ENCODE assay signal across 16 cellular contexts in genomic region chr7:70299447-70299807, GRCh38.
DNase-seq lines count a peak whose midpoint lies in the region; ATAC-seq and TF ChIP-seq lines count a peak whose summit lies in the region.
"Had no signal": no experiment of that assay in that cellular context is flagged by ENCODE, and none has a peak within 500 bp of the region (broad histone marks: within the 10 kb centered on the region; RNA-seq: fewer than 3 reads in every experiment).

No MANE protein-coding gene starts in this region.

- no peaks in the 10 kb centered on the region for H3K79me1 ChIP-seq in H9 (ENCODE audit: insufficient read depth, low read depth, low read length, poor library complexity, severe bottlenecking)

- H3K79me2 ChIP-seq in H9 (ENCODE audit: insufficient read depth, low read length) (no peaks in the 10 kb centered on the region), MM.1S (ENCODE audit: low read length) (no peaks in the 10 kb centered on the region)

- H3K9me3 Mint-ChIP-seq in H9 = peaks cover 0 to 3% of the 10 kb centered on the region in 2 experiments; a peak in 1 of 5 replicates
- H3K9me3 Mint-ChIP-seq in immature natural killer cell = no peaks in the 10 kb centered on the region
- H3K9me3 Mint-ChIP-seq: GM23338 had no signal

- no peak overlapping the region for H3K18ac ChIP-seq in H9 (ENCODE audit: insufficient read length, low read depth, low read length)

- no peaks in the 10 kb centered on the region; the same call in 1 of the 2 replicates for H3K27me3 ChIP-seq in H9 (ENCODE audit: insufficient read depth, low read length)
- no peaks in the 10 kb centered on the region for H3K27me3 ChIP-seq in MM.1S (replicated peaks; ENCODE audit: insufficient read depth, low read length)
- peaks cover 2% of the 10 kb centered on the region for H3K27me3 ChIP-seq in foreskin keratinocyte
- H3K27me3 ChIP-seq in right atrium auricular region = no peaks in the 10 kb centered on the region

- H3K14ac ChIP-seq in H9 (ENCODE audit: insufficient read depth, low read length) = no peak overlapping the region

- H3K9ac ChIP-seq in H9 (ENCODE audit: extremely low read depth, insufficient read length, low read length) (no peak overlapping the region), MM.1S (ENCODE audit: low read length) (no peak overlapping the region)

- no peaks in the 10 kb centered on the region for H3K9me3 ChIP-seq in H9 (ENCODE audit: control insufficient read depth, low read depth, low read length)
- H3K9me3 ChIP-seq in MM.1S (replicated peaks; ENCODE audit: insufficient read depth, low read length) = no peaks in the 10 kb centered on the region
- H3K9me3 ChIP-seq in right atrium auricular region = no peaks in the 10 kb centered on the region
- H3K9me3 ChIP-seq: Caco-2, HAP-1 had no signal

- no peaks in the 10 kb centered on the region; the same call in 1 of the 2 replicates for H3K27me3 Mint-ChIP-seq in H9 (ENCODE audit: low read depth)
- peaks cover 2 to 4% (median 3%) of the 10 kb centered on the region in 3 donors for H3K27me3 Mint-ChIP-seq in immature natural killer cell (ENCODE audit: low read depth in 3 of 3)
- H3K27me3 Mint-ChIP-seq: CD4-positive, alpha-beta memory T cell had no signal

- H3K4me3 ChIP-seq in MM.1S (ENCODE audit: low read length) = no peak overlapping the region
- no peak overlapping the region for H3K4me3 ChIP-seq in right atrium auricular region
- H3K4me3 ChIP-seq: GM23338, HAP-1 had no signal

- H2BK120ac ChIP-seq in H9 (ENCODE audit: low read depth, low read length, poor library complexity, severe bottlenecking) = no peak overlapping the region

- H3K23me2 ChIP-seq in H9 (ENCODE audit: insufficient read length, low read depth, low read length, poor library complexity, severe bottlenecking) = no peaks in the 10 kb centered on the region

- H3K4ac ChIP-seq in H9 (ENCODE audit: low read depth, low read length) = no peak overlapping the region

- no peaks in the 10 kb centered on the region for H3F3A ChIP-seq in MM.1S (ENCODE audit: insufficient read depth, low read length)

- H3K36me3 ChIP-seq in MM.1S (replicated peaks; ENCODE audit: insufficient read depth, low read length) (no peaks in the 10 kb centered on the region), right atrium auricular region (no peaks in the 10 kb centered on the region)
- H3K36me3 ChIP-seq: HAP-1 had no signal

- no peaks in the 10 kb centered on the region for H4K20me1 ChIP-seq in H9 (ENCODE audit: control insufficient read depth, insufficient read depth, insufficient read length)
- H4K20me1 ChIP-seq in MM.1S (ENCODE audit: insufficient read depth, low read length) = no peaks in the 10 kb centered on the region

- no peak overlapping the region for H4K8ac ChIP-seq in H9 (replicated peaks; ENCODE audit: insufficient read length, low read depth, low read length)

- no peaks in the 10 kb centered on the region for H3K9me2 ChIP-seq in MM.1S (replicated peaks; ENCODE audit: insufficient read depth, low read length)

- H2BK15ac ChIP-seq in H9 (ENCODE audit: low read depth, low read length) = no peak overlapping the region

- H3K4me1 Mint-ChIP-seq in H9 (peaks cover 0 to 2% of the 10 kb centered on the region in 2 experiments; a peak in 1 of 4 replicates), immature natural killer cell (peaks cover 32 to 36% of the 10 kb centered on the region in 2 donors)
- H3K4me1 Mint-ChIP-seq: GM23338 had no signal

- no peak overlapping the region for H2BK5ac ChIP-seq in H9 (ENCODE audit: insufficient read length, low read length)

- H2BK12ac ChIP-seq in H9 (ENCODE audit: insufficient read length, low read depth, low read length) = no peak overlapping the region

- H2AFZ ChIP-seq in H9 (ENCODE audit: low read length) (no peak overlapping the region), MM.1S (ENCODE audit: low read length) (no peak overlapping the region)
- H2AFZ ChIP-seq: GM23338 had no signal

- H2AK5ac ChIP-seq in H9 (ENCODE audit: insufficient read length, low read length) = no peak overlapping the region

- no peak overlapping the region for H3K56ac ChIP-seq in H9 (ENCODE audit: insufficient read length, low read depth, low read length)

- no peak overlapping the region for H4K91ac ChIP-seq in H9 (ENCODE audit: insufficient read length, low read depth, low read length)

- no peak overlapping the region for H2BK20ac ChIP-seq in H9 (ENCODE audit: low read depth, low read length, poor library complexity, severe bottlenecking)

- H3K4me3 Mint-ChIP-seq in H9 (no peak overlapping the region), immature natural killer cell (no peak overlapping the region)
- H3K4me3 Mint-ChIP-seq: CD4-positive, alpha-beta memory T cell; GM23338; HFFc6 had no signal

- H3K36me3 Mint-ChIP-seq in H9 (ENCODE audit: insufficient read depth in 1 of 3, low read depth in 3 of 3) = peaks cover 0 to 7% (median 0%) of the 10 kb centered on the region in 3 experiments; a peak in 1 of 7 replicates
- H3K36me3 Mint-ChIP-seq in immature natural killer cell = no peaks in the 10 kb centered on the region
- H3K36me3 Mint-ChIP-seq: CD4-positive, alpha-beta memory T cell had no signal

- peak; percentile 61 for ATAC-seq in foreskin keratinocyte
- ATAC-seq in GM18867 (IDR thresholded peaks at IDR 0.05; ENCODE audit: unreplicated experiment) = no peak
- ATAC-seq: GM23338 had no signal

- WGBS in H9 (ENCODE audit: extremely low coverage, insufficient read length, low lambda C conversion rate) = no CpG with 5 or more reads among the region's 5 CpGs

- no peak for TF ChIP-seq CTCF in H9 (conservative IDR thresholded peaks at IDR 0.05)
- no peak for TF ChIP-seq CTCF in MM.1S (IDR thresholded peaks at IDR 0.05; ENCODE audit: low read length)
- no peak for TF ChIP-seq CTCF in foreskin keratinocyte (conservative IDR thresholded peaks at IDR 0.05)
- TF ChIP-seq CTCF in right atrium auricular region (IDR thresholded peaks at IDR 0.05) = no peak

- H3K27ac ChIP-seq in H9 (ENCODE audit: insufficient read length, low read depth, low read length) = no peak overlapping the region
- H3K27ac ChIP-seq in MM.1S (ENCODE audit: low read length) = 0 out of 2 replicates have a peak overlapping the region, but pooled peaks have one; percentile 12
- no peak overlapping the region for H3K27ac ChIP-seq in foreskin keratinocyte
- no peak overlapping the region for H3K27ac ChIP-seq in right atrium auricular region

- H3K4me2 ChIP-seq in H9 (ENCODE audit: insufficient read depth, insufficient read length, low read length) (no peak overlapping the region), MM.1S (ENCODE audit: low read depth, low read length) (peak overlapping the region; percentile 34; the same call in 1 of the 2 replicates)
- H3K4me2 ChIP-seq: GM23338 had no signal

- H4K5ac ChIP-seq in H9 (ENCODE audit: insufficient read length, low read depth, low read length) = no peak overlapping the region

- no peak for DNase-seq in H9
- peak; percentile 41 for DNase-seq in MM.1S
- DNase-seq in foreskin keratinocyte = no peak
- DNase-seq in immature natural killer cell = no peak
- no peak for DNase-seq in right atrium auricular region (ENCODE audit: low spot score)
- DNase-seq in superior temporal gyrus (ENCODE audit: extremely low spot score) = no peak
- DNase-seq: C1 segment of cervical spinal cord; Caco-2; CD4-positive, alpha-beta memory T cell; DMS79; EL; GDM1; HFFc6 had no signal

- H3K23ac ChIP-seq in H9 (ENCODE audit: insufficient read length, low read depth, low read length) = peak overlapping the region; percentile 53

- H3K4me1 ChIP-seq in H9 (ENCODE audit: insufficient read depth, low read length) (no peaks in the 10 kb centered on the region), MM.1S (ENCODE audit: low read length) (peaks cover 12% of the 10 kb centered on the region; the same call in 1 of the 2 replicates), foreskin keratinocyte (no peaks in the 10 kb centered on the region), right atrium auricular region (no peaks in the 10 kb centered on the region)
- H3K4me1 ChIP-seq: HAP-1 had no signal

- H3T11ph ChIP-seq in H9 (ENCODE audit: low read length) = no peak overlapping the region

- no peak overlapping the region for H3K27ac Mint-ChIP-seq in H9
- no peak overlapping the region for H3K27ac Mint-ChIP-seq in immature natural killer cell
- H3K27ac Mint-ChIP-seq: GM23338, HFFc6 had no signal
